Comparison of ENCODE assay signal across 17 cellular contexts in genomic region chr5:96628406-96628805, GRCh38.
"Had no signal": no experiment of that assay in that cellular context is flagged by ENCODE, and none has a peak within 500 bp of the region (broad histone marks: within the 10 kb centered on the region; RNA-seq: fewer than 3 reads in every experiment).

No MANE protein-coding gene starts in this region.

- H3K9me3 Mint-ChIP-seq: activated naive CD8-positive, alpha-beta T cell treated with anti-CD3 and anti-CD28 coated beads for 36 hours; activated T-helper 1 cell treated with anti-CD3 and anti-CD28 coated beads, Interleukin-12 subunit alpha, Interleukin-12 subunit beta, Interleukin-2, Interleukin-4 antibody, amounts not matched to agents 30 ng/mL and 10 ng/mL and 1 ng/mL, durations not matched to agents 14 hours and 24 hours and 36 hours; nephron progenitor cell had no signal

- H3K4me3 Mint-ChIP-seq: activated CD4-positive, alpha-beta T cell treated with anti-CD3 and anti-CD28 coated beads for 36 hours; activated naive CD8-positive, alpha-beta T cell treated with anti-CD3 and anti-CD28 coated beads for 36 hours; activated T-helper 1 cell treated with anti-CD3 and anti-CD28 coated beads, Interleukin-12 subunit alpha, Interleukin-12 subunit beta, Interleukin-2, Interleukin-4 antibody, amounts not matched to agents 30 ng/mL and 10 ng/mL and 1 ng/mL, durations not matched to agents 14 hours and 24 hours and 36 hours; nephron progenitor cell had no signal

- DNase-seq: activated CD4-positive, alpha-beta T cell treated with anti-CD3 and anti-CD28 coated beads for 36 hours; activated CD4-positive, alpha-beta T cell treated with anti-CD3 and anti-CD28 coated beads, Interleukin-2, amount 50 U/mL, for 48 hours; activated naive CD8-positive, alpha-beta T cell treated with anti-CD3 and anti-CD28 coated beads for 36 hours; amniotic stem cell; body of pancreas; caudate nucleus; glutamatergic neuron; hypothalamus; kidney; left lung; nephron progenitor cell; nucleus accumbens; stimulated activated CD4-positive, alpha-beta T cell treated with anti-CD3 and anti-CD28 coated beads, Interleukin-2, amount 100 ng/mL, for 24 hours; stimulated activated naive CD8-positive, alpha-beta T cell treated with anti-CD3 and anti-CD28 coated beads, Interleukin-15, Interleukin-2, amounts not matched to agents 100 U/mL and 50 U/mL, for 24 hours; T-helper 17 cell; transverse colon had no signal

- H3K4me3 ChIP-seq: body of pancreas, left lung had no signal

- H3K4me1 ChIP-seq: body of pancreas, left lung had no signal

- ATAC-seq: activated CD4-positive, alpha-beta T cell treated with anti-CD3 and anti-CD28 coated beads for 36 hours; body of pancreas; stimulated activated naive CD8-positive, alpha-beta T cell treated with anti-CD3 and anti-CD28 coated beads, Interleukin-15, Interleukin-2, amounts not matched to agents 100 U/mL and 50 U/mL, for 24 hours had no signal

- H3K9me3 ChIP-seq: body of pancreas, left lung, transverse colon had no signal

- FAIRE-seq: kidney had no signal

- H3K27me3 Mint-ChIP-seq: activated CD4-positive, alpha-beta T cell treated with anti-CD3 and anti-CD28 coated beads for 36 hours; activated naive CD8-positive, alpha-beta T cell treated with anti-CD3 and anti-CD28 coated beads for 36 hours had no signal

- H3K36me3 Mint-ChIP-seq: activated naive CD8-positive, alpha-beta T cell treated with anti-CD3 and anti-CD28 coated beads for 36 hours had no signal

- H3K27me3 ChIP-seq: body of pancreas, left lung, transverse colon had no signal

- H3K27ac Mint-ChIP-seq: activated CD4-positive, alpha-beta T cell treated with anti-CD3 and anti-CD28 coated beads for 36 hours; activated naive CD8-positive, alpha-beta T cell treated with anti-CD3 and anti-CD28 coated beads for 36 hours; activated T-helper 1 cell treated with anti-CD3 and anti-CD28 coated beads, Interleukin-12 subunit alpha, Interleukin-12 subunit beta, Interleukin-2, Interleukin-4 antibody, amounts not matched to agents 30 ng/mL and 10 ng/mL and 1 ng/mL, durations not matched to agents 14 hours and 24 hours and 36 hours; nephron progenitor cell had no signal

- H3K36me3 ChIP-seq: left lung, transverse colon had no signal
